In the genomic region with DNA sequence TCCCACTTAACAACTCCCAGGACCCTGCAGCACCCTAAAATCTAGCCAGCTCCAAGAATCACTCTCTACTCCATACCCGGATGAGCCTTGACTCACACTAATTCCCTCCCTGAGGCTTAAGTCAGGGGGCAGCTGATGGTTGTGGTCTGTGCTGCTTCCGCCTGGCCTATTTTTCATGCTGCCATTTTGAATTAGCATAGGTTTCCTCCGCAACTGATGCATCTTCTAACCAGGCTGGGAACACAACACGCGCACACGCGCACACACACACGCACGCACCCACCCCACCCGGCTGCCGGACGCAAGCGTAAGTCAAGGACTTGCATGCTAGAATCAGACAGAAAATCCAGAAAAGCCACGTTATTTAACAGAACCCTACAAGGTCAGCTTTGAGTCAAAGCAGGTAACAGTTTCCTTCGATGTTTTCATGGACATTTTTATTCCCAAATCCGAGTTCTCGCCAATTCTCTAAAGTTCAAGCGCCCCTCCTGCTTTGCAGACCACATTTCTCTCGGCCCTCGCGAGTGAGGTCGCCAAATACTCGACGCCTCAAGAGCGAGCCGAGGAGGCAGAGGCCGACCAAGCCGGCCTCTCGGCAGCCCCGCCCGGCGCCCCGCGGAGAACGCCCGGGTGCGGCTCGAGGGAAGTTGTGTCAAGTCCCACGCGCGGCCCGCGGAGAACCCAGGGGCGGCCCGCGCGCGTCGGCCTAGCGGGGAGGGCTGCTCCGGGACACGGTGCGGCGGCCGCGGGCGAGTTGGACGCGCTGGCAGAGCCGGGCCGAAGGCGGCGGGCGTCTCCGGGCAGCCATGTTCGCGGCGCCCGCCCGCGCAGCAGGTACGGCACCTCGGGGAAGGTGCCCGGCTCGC, we compare ENCODE assay signal across 1 cellular context.
A peak's percentile ranks its signal among the peaks of the same experiment; 100 is the strongest.
TF ChIP-seq lines count a peak whose summit lies in the region.

No MANE protein-coding gene starts in this region.

TF ChIP-seq in HepG2, 621 proteins besides CTCF, POLR2A, EP300 and RAD21 (continued from another document and continues in another):
- TF ChIP-seq, protein P1, sequence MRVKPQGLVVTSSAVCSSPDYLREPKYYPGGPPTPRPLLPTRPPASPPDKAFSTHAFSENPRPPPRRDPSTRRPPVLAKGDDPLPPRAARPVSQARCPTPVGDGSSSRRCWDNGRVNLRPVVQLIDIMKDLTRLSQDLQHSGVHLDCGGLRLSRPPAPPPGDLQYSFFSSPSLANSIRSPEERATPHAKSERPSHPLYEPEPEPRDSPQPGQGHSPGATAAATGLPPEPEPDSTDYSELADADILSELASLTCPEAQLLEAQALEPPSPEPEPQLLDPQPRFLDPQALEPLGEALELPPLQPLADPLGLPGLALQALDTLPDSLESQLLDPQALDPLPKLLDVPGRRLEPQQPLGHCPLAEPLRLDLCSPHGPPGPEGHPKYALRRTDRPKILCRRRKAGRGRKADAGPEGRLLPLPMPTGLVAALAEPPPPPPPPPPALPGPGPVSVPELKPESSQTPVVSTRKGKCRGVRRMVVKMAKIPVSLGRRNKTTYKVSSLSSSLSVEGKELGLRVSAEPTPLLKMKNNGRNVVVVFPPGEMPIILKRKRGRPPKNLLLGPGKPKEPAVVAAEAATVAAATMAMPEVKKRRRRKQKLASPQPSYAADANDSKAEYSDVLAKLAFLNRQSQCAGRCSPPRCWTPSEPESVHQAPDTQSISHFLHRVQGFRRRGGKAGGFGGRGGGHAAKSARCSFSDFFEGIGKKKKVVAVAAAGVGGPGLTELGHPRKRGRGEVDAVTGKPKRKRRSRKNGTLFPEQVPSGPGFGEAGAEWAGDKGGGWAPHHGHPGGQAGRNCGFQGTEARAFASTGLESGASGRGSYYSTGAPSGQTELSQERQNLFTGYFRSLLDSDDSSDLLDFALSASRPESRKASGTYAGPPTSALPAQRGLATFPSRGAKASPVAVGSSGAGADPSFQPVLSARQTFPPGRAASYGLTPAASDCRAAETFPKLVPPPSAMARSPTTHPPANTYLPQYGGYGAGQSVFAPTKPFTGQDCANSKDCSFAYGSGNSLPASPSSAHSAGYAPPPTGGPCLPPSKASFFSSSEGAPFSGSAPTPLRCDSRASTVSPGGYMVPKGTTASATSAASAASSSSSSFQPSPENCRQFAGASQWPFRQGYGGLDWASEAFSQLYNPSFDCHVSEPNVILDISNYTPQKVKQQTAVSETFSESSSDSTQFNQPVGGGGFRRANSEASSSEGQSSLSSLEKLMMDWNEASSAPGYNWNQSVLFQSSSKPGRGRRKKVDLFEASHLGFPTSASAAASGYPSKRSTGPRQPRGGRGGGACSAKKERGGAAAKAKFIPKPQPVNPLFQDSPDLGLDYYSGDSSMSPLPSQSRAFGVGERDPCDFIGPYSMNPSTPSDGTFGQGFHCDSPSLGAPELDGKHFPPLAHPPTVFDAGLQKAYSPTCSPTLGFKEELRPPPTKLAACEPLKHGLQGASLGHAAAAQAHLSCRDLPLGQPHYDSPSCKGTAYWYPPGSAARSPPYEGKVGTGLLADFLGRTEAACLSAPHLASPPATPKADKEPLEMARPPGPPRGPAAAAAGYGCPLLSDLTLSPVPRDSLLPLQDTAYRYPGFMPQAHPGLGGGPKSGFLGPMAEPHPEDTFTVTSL (CRISPR knock-in tag; IDR thresholded peaks at IDR 0.05; ENCODE audit: borderline replicate concordance), result 0 out of 2 replicates have a peak, but pooled peaks have one; percentile 51
- TF ChIP-seq SIN3A (IDR thresholded peaks at IDR 0.05; ENCODE audit: borderline replicate concordance, low read depth, low read length), result no peak; the same call in 1 of the 2 replicates
- TF ChIP-seq ZNF3 (CRISPR knock-in tag; IDR thresholded peaks at IDR 0.05), result no peak
- TF ChIP-seq, protein P2, sequence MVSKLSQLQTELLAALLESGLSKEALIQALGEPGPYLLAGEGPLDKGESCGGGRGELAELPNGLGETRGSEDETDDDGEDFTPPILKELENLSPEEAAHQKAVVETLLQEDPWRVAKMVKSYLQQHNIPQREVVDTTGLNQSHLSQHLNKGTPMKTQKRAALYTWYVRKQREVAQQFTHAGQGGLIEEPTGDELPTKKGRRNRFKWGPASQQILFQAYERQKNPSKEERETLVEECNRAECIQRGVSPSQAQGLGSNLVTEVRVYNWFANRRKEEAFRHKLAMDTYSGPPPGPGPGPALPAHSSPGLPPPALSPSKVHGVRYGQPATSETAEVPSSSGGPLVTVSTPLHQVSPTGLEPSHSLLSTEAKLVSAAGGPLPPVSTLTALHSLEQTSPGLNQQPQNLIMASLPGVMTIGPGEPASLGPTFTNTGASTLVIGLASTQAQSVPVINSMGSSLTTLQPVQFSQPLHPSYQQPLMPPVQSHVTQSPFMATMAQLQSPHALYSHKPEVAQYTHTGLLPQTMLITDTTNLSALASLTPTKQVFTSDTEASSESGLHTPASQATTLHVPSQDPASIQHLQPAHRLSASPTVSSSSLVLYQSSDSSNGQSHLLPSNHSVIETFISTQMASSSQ (IDR thresholded peaks at IDR 0.05; ENCODE audit: low read depth), result no peak
- TF ChIP-seq, protein P2 (CRISPR knock-in tag; IDR thresholded peaks at IDR 0.05; ENCODE audit: borderline replicate concordance), result no peak
- no peak for TF ChIP-seq ZKSCAN1 (IDR thresholded peaks at IDR 0.05; ENCODE audit: low read length)
- no peak for TF ChIP-seq JARID2 (CRISPR knock-in tag; IDR thresholded peaks at IDR 0.05; ENCODE audit: insufficient replicate concordance)
- no peak; the same call in 1 of the 2 replicates for TF ChIP-seq KMT2B (CRISPR knock-in tag; IDR thresholded peaks at IDR 0.05)
- no peak; the same call in 1 of the 2 replicates for TF ChIP-seq PHF8 (CRISPR knock-in tag; IDR thresholded peaks at IDR 0.05)
- TF ChIP-seq JDP2 (CRISPR knock-in tag; IDR thresholded peaks at IDR 0.05; ENCODE audit: borderline replicate concordance), result no peak; the same call in 1 of the 2 replicates
- TF ChIP-seq, protein P3, sequence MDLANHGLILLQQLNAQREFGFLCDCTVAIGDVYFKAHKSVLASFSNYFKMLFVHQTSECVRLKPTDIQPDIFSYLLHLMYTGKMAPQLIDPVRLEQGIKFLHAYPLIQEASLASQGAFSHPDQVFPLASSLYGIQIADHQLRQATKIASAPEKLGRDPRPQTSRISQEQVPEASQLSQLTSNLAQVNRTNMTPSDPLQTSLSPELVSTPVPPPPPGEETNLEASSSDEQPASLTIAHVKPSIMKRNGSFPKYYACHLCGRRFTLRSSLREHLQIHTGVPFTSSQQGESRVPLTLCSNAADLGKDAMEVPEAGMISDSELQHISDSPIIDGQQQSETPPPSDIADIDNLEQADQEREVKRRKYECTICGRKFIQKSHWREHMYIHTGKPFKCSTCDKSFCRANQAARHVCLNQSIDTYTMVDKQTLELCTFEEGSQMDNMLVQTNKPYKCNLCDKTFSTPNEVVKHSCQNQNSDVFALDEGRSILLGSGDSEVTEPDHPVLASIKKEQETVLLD (CRISPR knock-in tag; IDR thresholded peaks at IDR 0.05; ENCODE audit: low read depth), result no peak
- no peak for TF ChIP-seq IKZF1 (IDR thresholded peaks at IDR 0.05)
- TF ChIP-seq ARID2 (CRISPR knock-in tag; IDR thresholded peaks at IDR 0.05; ENCODE audit: borderline replicate concordance), result no peak
- TF ChIP-seq, protein P4, sequence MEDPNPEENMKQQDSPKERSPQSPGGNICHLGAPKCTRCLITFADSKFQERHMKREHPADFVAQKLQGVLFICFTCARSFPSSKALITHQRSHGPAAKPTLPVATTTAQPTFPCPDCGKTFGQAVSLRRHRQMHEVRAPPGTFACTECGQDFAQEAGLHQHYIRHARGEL (CRISPR knock-in tag; IDR thresholded peaks at IDR 0.05), result peak; percentile 50; the same call in 1 of the 2 replicates
- TF ChIP-seq, protein P5, sequence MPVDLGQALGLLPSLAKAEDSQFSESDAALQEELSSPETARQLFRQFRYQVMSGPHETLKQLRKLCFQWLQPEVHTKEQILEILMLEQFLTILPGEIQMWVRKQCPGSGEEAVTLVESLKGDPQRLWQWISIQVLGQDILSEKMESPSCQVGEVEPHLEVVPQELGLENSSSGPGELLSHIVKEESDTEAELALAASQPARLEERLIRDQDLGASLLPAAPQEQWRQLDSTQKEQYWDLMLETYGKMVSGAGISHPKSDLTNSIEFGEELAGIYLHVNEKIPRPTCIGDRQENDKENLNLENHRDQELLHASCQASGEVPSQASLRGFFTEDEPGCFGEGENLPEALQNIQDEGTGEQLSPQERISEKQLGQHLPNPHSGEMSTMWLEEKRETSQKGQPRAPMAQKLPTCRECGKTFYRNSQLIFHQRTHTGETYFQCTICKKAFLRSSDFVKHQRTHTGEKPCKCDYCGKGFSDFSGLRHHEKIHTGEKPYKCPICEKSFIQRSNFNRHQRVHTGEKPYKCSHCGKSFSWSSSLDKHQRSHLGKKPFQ (CRISPR knock-in tag; IDR thresholded peaks at IDR 0.05; ENCODE audit: insufficient replicate concordance), result no peak
- no peak for TF ChIP-seq HDAC6 (IDR thresholded peaks at IDR 0.05; ENCODE audit: low read depth, low read length)
- TF ChIP-seq, protein P6, sequence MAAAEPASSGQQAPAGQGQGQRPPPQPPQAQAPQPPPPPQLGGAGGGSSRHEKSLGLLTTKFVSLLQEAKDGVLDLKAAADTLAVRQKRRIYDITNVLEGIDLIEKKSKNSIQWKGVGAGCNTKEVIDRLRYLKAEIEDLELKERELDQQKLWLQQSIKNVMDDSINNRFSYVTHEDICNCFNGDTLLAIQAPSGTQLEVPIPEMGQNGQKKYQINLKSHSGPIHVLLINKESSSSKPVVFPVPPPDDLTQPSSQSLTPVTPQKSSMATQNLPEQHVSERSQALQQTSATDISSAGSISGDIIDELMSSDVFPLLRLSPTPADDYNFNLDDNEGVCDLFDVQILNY (CRISPR knock-in tag; conservative IDR thresholded peaks at IDR 0.05), result no peak
- TF ChIP-seq, protein P7, sequence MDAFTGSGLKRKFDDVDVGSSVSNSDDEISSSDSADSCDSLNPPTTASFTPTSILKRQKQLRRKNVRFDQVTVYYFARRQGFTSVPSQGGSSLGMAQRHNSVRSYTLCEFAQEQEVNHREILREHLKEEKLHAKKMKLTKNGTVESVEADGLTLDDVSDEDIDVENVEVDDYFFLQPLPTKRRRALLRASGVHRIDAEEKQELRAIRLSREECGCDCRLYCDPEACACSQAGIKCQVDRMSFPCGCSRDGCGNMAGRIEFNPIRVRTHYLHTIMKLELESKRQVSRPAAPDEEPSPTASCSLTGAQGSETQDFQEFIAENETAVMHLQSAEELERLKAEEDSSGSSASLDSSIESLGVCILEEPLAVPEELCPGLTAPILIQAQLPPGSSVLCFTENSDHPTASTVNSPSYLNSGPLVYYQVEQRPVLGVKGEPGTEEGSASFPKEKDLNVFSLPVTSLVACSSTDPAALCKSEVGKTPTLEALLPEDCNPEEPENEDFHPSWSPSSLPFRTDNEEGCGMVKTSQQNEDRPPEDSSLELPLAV (CRISPR knock-in tag; conservative IDR thresholded peaks at IDR 0.05; ENCODE audit: low read depth), result no peak
- no peak for TF ChIP-seq TSC22D2 (CRISPR knock-in tag; IDR thresholded peaks at IDR 0.05; ENCODE audit: borderline replicate concordance)
- no peak for TF ChIP-seq ZNF263 (CRISPR knock-in tag; IDR thresholded peaks at IDR 0.05)
- TF ChIP-seq, protein P8, sequence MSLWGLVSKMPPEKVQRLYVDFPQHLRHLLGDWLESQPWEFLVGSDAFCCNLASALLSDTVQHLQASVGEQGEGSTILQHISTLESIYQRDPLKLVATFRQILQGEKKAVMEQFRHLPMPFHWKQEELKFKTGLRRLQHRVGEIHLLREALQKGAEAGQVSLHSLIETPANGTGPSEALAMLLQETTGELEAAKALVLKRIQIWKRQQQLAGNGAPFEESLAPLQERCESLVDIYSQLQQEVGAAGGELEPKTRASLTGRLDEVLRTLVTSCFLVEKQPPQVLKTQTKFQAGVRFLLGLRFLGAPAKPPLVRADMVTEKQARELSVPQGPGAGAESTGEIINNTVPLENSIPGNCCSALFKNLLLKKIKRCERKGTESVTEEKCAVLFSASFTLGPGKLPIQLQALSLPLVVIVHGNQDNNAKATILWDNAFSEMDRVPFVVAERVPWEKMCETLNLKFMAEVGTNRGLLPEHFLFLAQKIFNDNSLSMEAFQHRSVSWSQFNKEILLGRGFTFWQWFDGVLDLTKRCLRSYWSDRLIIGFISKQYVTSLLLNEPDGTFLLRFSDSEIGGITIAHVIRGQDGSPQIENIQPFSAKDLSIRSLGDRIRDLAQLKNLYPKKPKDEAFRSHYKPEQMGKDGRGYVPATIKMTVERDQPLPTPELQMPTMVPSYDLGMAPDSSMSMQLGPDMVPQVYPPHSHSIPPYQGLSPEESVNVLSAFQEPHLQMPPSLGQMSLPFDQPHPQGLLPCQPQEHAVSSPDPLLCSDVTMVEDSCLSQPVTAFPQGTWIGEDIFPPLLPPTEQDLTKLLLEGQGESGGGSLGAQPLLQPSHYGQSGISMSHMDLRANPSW (CRISPR knock-in tag; IDR thresholded peaks at IDR 0.05; ENCODE audit: borderline replicate concordance), result no peak
- 0 out of 2 replicates have a peak, but pooled peaks have one; percentile 7 for TF ChIP-seq CHD4 (IDR thresholded peaks at IDR 0.05; ENCODE audit: borderline replicate concordance, low read length)
- no peak for TF ChIP-seq ESRRA (CRISPR knock-in tag; IDR thresholded peaks at IDR 0.05; ENCODE audit: low read depth)
- no peak for TF ChIP-seq SOX5 (CRISPR knock-in tag; IDR thresholded peaks at IDR 0.05; ENCODE audit: borderline replicate concordance)
- no peak for TF ChIP-seq BORCS8-MEF2B (CRISPR knock-in tag; IDR thresholded peaks at IDR 0.05)
- no peak; the same call in 1 of the 2 replicates for TF ChIP-seq HNRNPL (IDR thresholded peaks at IDR 0.05; ENCODE audit: low read depth, low read length)
- TF ChIP-seq EED (CRISPR knock-in tag; IDR thresholded peaks at IDR 0.05), result no peak
- TF ChIP-seq ZFAT (CRISPR knock-in tag; conservative IDR thresholded peaks at IDR 0.05), result no peak
- TF ChIP-seq ZNF547 (CRISPR knock-in tag; IDR thresholded peaks at IDR 0.05), result no peak
- 0 out of 2 replicates have a peak, but pooled peaks have one; percentile 51 for TF ChIP-seq EHMT2 (IDR thresholded peaks at IDR 0.05; ENCODE audit: borderline replicate concordance, low read depth, low read length)
- TF ChIP-seq, protein P9, sequence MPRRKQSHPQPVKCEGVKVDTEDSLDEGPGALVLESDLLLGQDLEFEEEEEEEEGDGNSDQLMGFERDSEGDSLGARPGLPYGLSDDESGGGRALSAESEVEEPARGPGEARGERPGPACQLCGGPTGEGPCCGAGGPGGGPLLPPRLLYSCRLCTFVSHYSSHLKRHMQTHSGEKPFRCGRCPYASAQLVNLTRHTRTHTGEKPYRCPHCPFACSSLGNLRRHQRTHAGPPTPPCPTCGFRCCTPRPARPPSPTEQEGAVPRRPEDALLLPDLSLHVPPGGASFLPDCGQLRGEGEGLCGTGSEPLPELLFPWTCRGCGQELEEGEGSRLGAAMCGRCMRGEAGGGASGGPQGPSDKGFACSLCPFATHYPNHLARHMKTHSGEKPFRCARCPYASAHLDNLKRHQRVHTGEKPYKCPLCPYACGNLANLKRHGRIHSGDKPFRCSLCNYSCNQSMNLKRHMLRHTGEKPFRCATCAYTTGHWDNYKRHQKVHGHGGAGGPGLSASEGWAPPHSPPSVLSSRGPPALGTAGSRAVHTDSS (CRISPR knock-in tag; conservative IDR thresholded peaks at IDR 0.05), result no peak
- peak; percentile 33; the same call in 1 of the 2 replicates for TF ChIP-seq GATAD1 (CRISPR knock-in tag; IDR thresholded peaks at IDR 0.05)
- no peak for TF ChIP-seq ZNF557 (CRISPR knock-in tag; IDR thresholded peaks at IDR 0.05)
- no peak for TF ChIP-seq KDM6A (CRISPR knock-in tag; IDR thresholded peaks at IDR 0.05; ENCODE audit: low read depth)
